1 cellular context compared by ENCODE assay signal in genomic region chr5:140564196-140565023, GRCh38.
TF ChIP-seq lines count a peak whose summit lies in the region.

TSS of gene APBB3 (minus strand) at chr5:140564598. CDS start at chr5:140564245, 353 bp downstream.
TSS of gene SLC35A4 (plus strand) at chr5:140564828. CDS start at chr5:140567170, 2,342 bp downstream.

TF ChIP-seq in GM12878, 131 proteins besides CTCF, POLR2A, EP300 and RAD21 (continued from another document):
- TF ChIP-seq USF2 (IDR thresholded peaks at IDR 0.05; ENCODE audit: borderline replicate concordance, low read depth, low read length) = peak; percentile 73
- TF ChIP-seq ATF3 (IDR thresholded peaks at IDR 0.05; ENCODE audit: borderline replicate concordance, extremely low read depth, low read depth, low read length) = peak; percentile 71; the same call in 1 of the 2 replicates
